8 cellular contexts compared by ENCODE assay signal in genomic region chr11:64971421-64972233, GRCh38. TPM values are rescaled to one million over a fixed set of nuclear protein-coding genes. Genes with fewer than 3 reads are reported as not detected.
DNase-seq lines count a peak whose midpoint lies in the region; ATAC-seq and TF ChIP-seq lines count a peak whose summit lies in the region.

A gene with protein sequence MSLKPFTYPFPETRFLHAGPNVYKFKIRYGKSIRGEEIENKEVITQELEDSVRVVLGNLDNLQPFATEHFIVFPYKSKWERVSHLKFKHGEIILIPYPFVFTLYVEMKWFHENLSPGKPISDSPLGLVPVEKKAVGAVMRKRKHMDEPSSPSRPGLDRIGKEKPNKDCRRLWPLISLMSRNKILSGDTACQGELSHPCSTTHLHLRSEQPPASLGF (minus strand): TSS chr11:64972108. CDS start chr11:64959405, 12,703 bp downstream.

- H4K20me1 ChIP-seq in SK-N-SH (ENCODE audit: insufficient read depth): no peaks in the 10 kb centered on the region

- no peaks in the 10 kb centered on the region for H3K36me3 Mint-ChIP-seq in CD4-positive, CD25-positive, alpha-beta regulatory T cell
- no peaks in the 10 kb centered on the region for H3K36me3 Mint-ChIP-seq in T-cell

- DNase-seq in CD4-positive, CD25-positive, alpha-beta regulatory T cell: peak; percentile 76 to 89 (median 83)
- DNase-seq in T-cell (peak; percentile 70 to 92 (median 81)), adipocyte (ENCODE audit: low read depth) (no peak), left cardiac atrium (peak; percentile 90), retinal pigment epithelial cell (ENCODE audit: low read depth) (no peak), ureter (ENCODE audit: low spot score) (peak; percentile 78), SK-N-SH (no peak)

- POLR2A ChIA-PET in T-cell (lab: Charles Lee) (interaction anchor here in 1 of 2 donors (0.6 to 0.7 kb wide), 2 partner anchors 54 to 1113 kb away, joined by 3 read pairs; no protein-coding TSS in a partner anchor), SK-N-SH (lab: Yijun Ruan, JAX) (no interaction called here)

- CTCF ChIA-PET in T-cell (lab: Charles Lee): no interaction called here
- CTCF ChIA-PET in SK-N-SH (lab: Yijun Ruan, JAX): no interaction called here

- peak; percentile 54 to 69 for ATAC-seq in CD4-positive, CD25-positive, alpha-beta regulatory T cell (ENCODE audit: low read depth in 2 of 2)
- ATAC-seq in T-cell (replicated peaks in 1 of 4) (peak; percentile 82 to 88 (median 86)), left cardiac atrium (peak; percentile 84 to 87), HG02938 (IDR thresholded peaks at IDR 0.05; ENCODE audit: unreplicated experiment) (no peak)

- TF ChIP-seq CTCF in retinal pigment epithelial cell (conservative IDR thresholded peaks at IDR 0.05; ENCODE audit: low read depth, low read length): no peak
- no peak for TF ChIP-seq CTCF in SK-N-SH (IDR thresholded peaks at IDR 0.05)

- peak within 1 kb of the TSS; percentile 49 for H3K9ac ChIP-seq in adipocyte (ENCODE audit: low read length)
- no peak within 1 kb of the TSS for H3K9ac ChIP-seq in SK-N-SH

- no peak for TF ChIP-seq RAD21 in SK-N-SH (IDR thresholded peaks at IDR 0.05; ENCODE audit: low read length)

- H3K9me3 Mint-ChIP-seq in CD4-positive, CD25-positive, alpha-beta regulatory T cell: peaks cover 0 to 3% (median 0%) of the 10 kb centered on the region in 7 donors
- no peaks in the 10 kb centered on the region for H3K9me3 Mint-ChIP-seq in T-cell

- H3K4me1 ChIP-seq in CD4-positive, CD25-positive, alpha-beta regulatory T cell (ENCODE audit: control insufficient read depth, insufficient read depth, low read length, poor library complexity, severe bottlenecking): peaks cover 10% of the 10 kb centered on the region
- H3K4me1 ChIP-seq in adipocyte (ENCODE audit: control insufficient read depth, insufficient read depth, low read length) (peaks cover 8% of the 10 kb centered on the region), SK-N-SH (ENCODE audit: control insufficient read depth in 1 of 2, insufficient read depth in 2 of 2, low read depth in 1 of 2, low read length in 1 of 2) (no peaks in the 10 kb centered on the region)

- peak within 1 kb of the TSS; percentile 27 to 80 (median 71) for H3K4me3 Mint-ChIP-seq in CD4-positive, CD25-positive, alpha-beta regulatory T cell
- H3K4me3 Mint-ChIP-seq in T-cell: peak within 1 kb of the TSS; percentile 70 to 71 (median 70)

- peaks cover 6% of the 10 kb centered on the region for H3F3A ChIP-seq in SK-N-SH (replicated peaks; ENCODE audit: insufficient read depth)

- H3K27ac Mint-ChIP-seq in CD4-positive, CD25-positive, alpha-beta regulatory T cell: peak within 1 kb of the TSS; percentile 23 to 71 (median 55)
- H3K27ac Mint-ChIP-seq in T-cell: peak within 1 kb of the TSS; percentile 65 to 84

- 85% methylated on average over 59 of the region's 69 CpGs for WGBS in SK-N-SH (ENCODE audit: low lambda C conversion rate)

- no peaks in the 10 kb centered on the region for H3K36me3 ChIP-seq in CD4-positive, CD25-positive, alpha-beta regulatory T cell (ENCODE audit: control insufficient read depth, insufficient read depth, low read length)
- H3K36me3 ChIP-seq in adipocyte (ENCODE audit: control insufficient read depth, insufficient read depth, low read length, severe bottlenecking) (no peaks in the 10 kb centered on the region), SK-N-SH (replicated peaks in 1 of 2; ENCODE audit: control insufficient read depth in 1 of 2, insufficient read depth in 2 of 2, low read length in 1 of 2) (no peaks in the 10 kb centered on the region)

- H3K9me3 ChIP-seq in CD4-positive, CD25-positive, alpha-beta regulatory T cell (ENCODE audit: control insufficient read depth in 2 of 2, low read length in 2 of 2): no peaks in the 10 kb centered on the region
- H3K9me3 ChIP-seq in adipocyte (ENCODE audit: control insufficient read depth, low read length) (no peaks in the 10 kb centered on the region), SK-N-SH (no peaks in the 10 kb centered on the region)

- H3K27ac ChIP-seq in CD4-positive, CD25-positive, alpha-beta regulatory T cell (ENCODE audit: insufficient read depth, low read length, poor library complexity, severe bottlenecking): peak within 1 kb of the TSS; percentile 33
- H3K27ac ChIP-seq in SK-N-SH (ENCODE audit: low read depth in 2 of 2, low read length in 1 of 2): no peak within 1 kb of the TSS

- H3K79me2 ChIP-seq in SK-N-SH (ENCODE audit: insufficient read depth): no peaks in the 10 kb centered on the region

- H3K4me2 ChIP-seq in SK-N-SH: no peak within 1 kb of the TSS

- H3K4me1 Mint-ChIP-seq in CD4-positive, CD25-positive, alpha-beta regulatory T cell: peaks cover 4 to 16% (median 11%) of the 10 kb centered on the region in 4 donors
- peaks cover 6 to 18% (median 16%) of the 10 kb centered on the region in 3 donors for H3K4me1 Mint-ChIP-seq in T-cell

- H2AFZ ChIP-seq in SK-N-SH (ENCODE audit: low read depth): no peak within 1 kb of the TSS

- no peak for TF ChIP-seq EP300 in SK-N-SH (IDR thresholded peaks at IDR 0.05; ENCODE audit: borderline replicate concordance in 1 of 2, low read depth in 1 of 2, low read length in 1 of 2)

- no peaks in the 10 kb centered on the region for H3K27me3 ChIP-seq in CD4-positive, CD25-positive, alpha-beta regulatory T cell (ENCODE audit: control insufficient read depth, insufficient read depth, low read length)
- H3K27me3 ChIP-seq in adipocyte (replicated peaks; ENCODE audit: control insufficient read depth, insufficient read depth, low read length): peaks cover 13% of the 10 kb centered on the region
- H3K27me3 ChIP-seq in SK-N-SH (ENCODE audit: insufficient read depth): no peaks in the 10 kb centered on the region

- H3K27me3 Mint-ChIP-seq in CD4-positive, CD25-positive, alpha-beta regulatory T cell: peaks cover 14% of the 10 kb centered on the region
- no peaks in the 10 kb centered on the region for H3K27me3 Mint-ChIP-seq in T-cell

- H3K4me3 ChIP-seq in CD4-positive, CD25-positive, alpha-beta regulatory T cell (ENCODE audit: low read depth, low read length): no peak within 1 kb of the TSS
- H3K4me3 ChIP-seq in adipocyte (ENCODE audit: low read length) (peak within 1 kb of the TSS; percentile 66), retinal pigment epithelial cell (ENCODE audit: low read length) (peak within 1 kb of the TSS; percentile 23), SK-N-SH (ENCODE audit: low read depth in 2 of 2, low read length in 1 of 2) (no peak within 1 kb of the TSS)

- intact Hi-C loops in left cardiac atrium (cut with DNase I): no loop called here

- no peaks in the 10 kb centered on the region for H3K9me2 ChIP-seq in SK-N-SH

TF ChIP-seq in SK-N-SH, 30 proteins besides CTCF, POLR2A, EP300 and RAD21:
- TF ChIP-seq RXRA (IDR thresholded peaks at IDR 0.05; ENCODE audit: borderline replicate concordance, low read depth) (no peak), SIN3A (IDR thresholded peaks at IDR 0.05; ENCODE audit: borderline replicate concordance, low read depth, low read length) (no peak), FOXM1 (IDR thresholded peaks at IDR 0.05; ENCODE audit: low read depth) (no peak), CHD2 (IDR thresholded peaks at IDR 0.05; ENCODE audit: low read length, partially characterized antibody) (no peak), RCOR1 (IDR thresholded peaks at IDR 0.05; ENCODE audit: low read length) (no peak), TAF1 (IDR thresholded peaks at IDR 0.05; ENCODE audit: borderline replicate concordance, low read depth, low read length) (no peak), GABPA (IDR thresholded peaks at IDR 0.05; ENCODE audit: low read depth) (no peak), TEAD4 (IDR thresholded peaks at IDR 0.05; ENCODE audit: borderline replicate concordance, insufficient read depth) (no peak), EZH2phosphoT487 (IDR thresholded peaks at IDR 0.05; ENCODE audit: borderline replicate concordance, low read depth) (no peak), FOSL2 (IDR thresholded peaks at IDR 0.05; ENCODE audit: borderline replicate concordance, low read depth) (no peak), JUND (IDR thresholded peaks at IDR 0.05) (no peak)
- TF ChIP-seq, protein P1, sequence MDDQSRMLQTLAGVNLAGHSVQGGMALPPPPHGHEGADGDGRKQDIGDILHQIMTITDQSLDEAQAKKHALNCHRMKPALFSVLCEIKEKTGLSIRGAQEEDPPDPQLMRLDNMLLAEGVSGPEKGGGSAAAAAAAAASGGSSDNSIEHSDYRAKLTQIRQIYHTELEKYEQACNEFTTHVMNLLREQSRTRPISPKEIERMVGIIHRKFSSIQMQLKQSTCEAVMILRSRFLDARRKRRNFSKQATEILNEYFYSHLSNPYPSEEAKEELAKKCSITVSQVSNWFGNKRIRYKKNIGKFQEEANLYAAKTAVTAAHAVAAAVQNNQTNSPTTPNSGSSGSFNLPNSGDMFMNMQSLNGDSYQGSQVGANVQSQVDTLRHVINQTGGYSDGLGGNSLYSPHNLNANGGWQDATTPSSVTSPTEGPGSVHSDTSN (IDR thresholded peaks at IDR 0.05): no peak
- TF ChIP-seq, protein P2, sequence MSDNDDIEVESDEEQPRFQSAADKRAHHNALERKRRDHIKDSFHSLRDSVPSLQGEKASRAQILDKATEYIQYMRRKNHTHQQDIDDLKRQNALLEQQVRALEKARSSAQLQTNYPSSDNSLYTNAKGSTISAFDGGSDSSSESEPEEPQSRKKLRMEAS (IDR thresholded peaks at IDR 0.05; ENCODE audit: low read depth): no peak
- TF ChIP-seq, protein P3, sequence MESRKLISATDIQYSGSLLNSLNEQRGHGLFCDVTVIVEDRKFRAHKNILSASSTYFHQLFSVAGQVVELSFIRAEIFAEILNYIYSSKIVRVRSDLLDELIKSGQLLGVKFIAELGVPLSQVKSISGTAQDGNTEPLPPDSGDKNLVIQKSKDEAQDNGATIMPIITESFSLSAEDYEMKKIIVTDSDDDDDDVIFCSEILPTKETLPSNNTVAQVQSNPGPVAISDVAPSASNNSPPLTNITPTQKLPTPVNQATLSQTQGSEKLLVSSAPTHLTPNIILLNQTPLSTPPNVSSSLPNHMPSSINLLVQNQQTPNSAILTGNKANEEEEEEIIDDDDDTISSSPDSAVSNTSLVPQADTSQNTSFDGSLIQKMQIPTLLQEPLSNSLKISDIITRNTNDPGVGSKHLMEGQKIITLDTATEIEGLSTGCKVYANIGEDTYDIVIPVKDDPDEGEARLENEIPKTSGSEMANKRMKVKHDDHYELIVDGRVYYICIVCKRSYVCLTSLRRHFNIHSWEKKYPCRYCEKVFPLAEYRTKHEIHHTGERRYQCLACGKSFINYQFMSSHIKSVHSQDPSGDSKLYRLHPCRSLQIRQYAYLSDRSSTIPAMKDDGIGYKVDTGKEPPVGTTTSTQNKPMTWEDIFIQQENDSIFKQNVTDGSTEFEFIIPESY (IDR thresholded peaks at IDR 0.05; ENCODE audit: borderline replicate concordance, low read depth): no peak
TF ChIP-seq in SK-N-SH: peak in this region for 0.

RNA-seq across cellular contexts. Expression of the gene that starts here (rescaled TPM):
- not detected for total RNA-seq in CD4-positive, CD25-positive, alpha-beta regulatory T cell
- polyA plus RNA-seq in CD4-positive, CD25-positive, alpha-beta regulatory T cell: under 1 TPM in 3 of 4 donors, not detected in 1; 0.46 to 0.64 (median 0.51) TPM
- 1 to 10 TPM in 1 of 5 donors, under 1 TPM in 3, not detected in 1; 0.44 to 1.8 (median 0.82) TPM for total RNA-seq in T-cell
- not detected for total RNA-seq in left cardiac atrium
- not detected for total RNA-seq in ureter
- polyA plus RNA-seq in SK-N-SH (2012; rRNA removed): not detected in 2 replicates
- polyA plus RNA-seq in SK-N-SH (2012; cell fraction: cytosol; rRNA removed): not detected in 2 replicates
- not detected in 2 replicates for polyA plus RNA-seq in SK-N-SH (2012; cell fraction: nucleus; rRNA removed)

Comparison
In these comparisons a context has a peak if more than half of its experiments do, and no peak if none do; other contexts are left out.
1. Peak in DNase-seq, ATAC-seq and H3K27ac ChIP-seq in CD4-positive, CD25-positive, alpha-beta regulatory T cell; RNA of the gene not detected or under 1 TPM.
2. Peak in DNase-seq and ATAC-seq in left cardiac atrium; RNA of the gene not detected or under 1 TPM.
3. Peak in DNase-seq in ureter; RNA of the gene not detected or under 1 TPM.
4. DNase-seq: peak in T-cell (34 of 34); none in adipocyte (single experiment), retinal pigment epithelial cell (single experiment) and SK-N-SH (single experiment).
5. H3K4me3 ChIP-seq: peak in adipocyte (single experiment) and retinal pigment epithelial cell (single experiment); none in CD4-positive, CD25-positive, alpha-beta regulatory T cell (single experiment) and SK-N-SH (0 of 2).